Comparison of ENCODE assay signal across 1 cellular context in genomic region chr10:12241810-12242529, GRCh38.
TF ChIP-seq lines count a peak whose summit lies in the region.

No MANE protein-coding gene starts in this region.

TF ChIP-seq in IMR-90, 13 proteins besides CTCF, POLR2A, EP300 and RAD21 (continued from another document):
- no peak for TF ChIP-seq MAFK (IDR thresholded peaks at IDR 0.05; ENCODE audit: low read depth, low read length)
